25 cellular contexts compared by ENCODE assay signal in the genomic region with DNA sequence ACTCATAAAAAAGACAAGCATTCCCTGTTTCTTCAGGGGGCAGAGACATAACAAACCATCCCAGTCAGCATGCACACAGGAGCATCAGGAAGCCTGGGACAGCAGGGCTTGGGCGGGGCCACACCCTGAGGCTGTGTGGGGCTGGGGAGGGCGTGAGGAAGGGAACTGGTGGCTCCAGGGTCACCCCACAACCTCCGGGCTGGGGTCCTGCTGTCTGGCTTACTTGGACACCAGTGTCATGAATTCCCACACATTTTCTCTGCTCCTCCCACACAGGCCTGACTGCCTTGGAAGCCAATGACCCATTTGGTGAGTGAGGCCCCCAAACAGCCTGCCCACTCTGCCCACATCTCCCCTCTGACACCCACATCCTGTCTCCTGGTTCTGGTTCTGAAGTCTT. TPM values are rescaled to one million over a fixed set of nuclear protein-coding genes. Genes with fewer than 3 reads are reported as not detected.
"Had no signal": no experiment of that assay in that cellular context is flagged by ENCODE, and none has a peak within 500 bp of the region (broad histone marks: within the 10 kb centered on the region; RNA-seq: fewer than 3 reads in every experiment).

No MANE protein-coding gene starts in this region.

- H3K4me3 Mint-ChIP-seq: activated B cell treated with CpG ODN at 0.5 μM for 24 hours; activated CD4-positive, alpha-beta memory T cell treated with anti-CD3 and anti-CD28 coated beads for 36 hours; activated naive CD4-positive, alpha-beta T cell treated with anti-CD3 and anti-CD28 coated beads, Interleukin-2, amount 50 U/mL, for 24 hours; activated T-helper 1 cell treated with anti-CD3 and anti-CD28 coated beads, Interleukin-12 subunit alpha, Interleukin-12 subunit beta, Interleukin-2, Interleukin-4 antibody, amounts not matched to agents 30 ng/mL and 10 ng/mL and 1 ng/mL, durations not matched to agents 14 hours and 24 hours and 36 hours; naive thymus-derived CD8-positive, alpha-beta T cell; T-helper 1 cell treated with Interleukin-12 subunit alpha and Interleukin-12 subunit beta and Interleukin-4 antibody, amounts not matched to agents 30 μg/mL and 1 μg/mL, for 36 hours had no signal

- H3K27ac ChIP-seq: adrenal gland, breast epithelium, ovary, psoas muscle, right atrium auricular region, tibial nerve had no signal

- H3K9me3 Mint-ChIP-seq: activated B cell treated with CpG ODN at 0.5 μM for 24 hours; activated CD4-positive, alpha-beta memory T cell treated with anti-CD3 and anti-CD28 coated beads for 36 hours; activated naive CD4-positive, alpha-beta T cell treated with anti-CD3 and anti-CD28 coated beads, Interleukin-2, amount 50 U/mL, for 24 hours; activated T-helper 1 cell treated with anti-CD3 and anti-CD28 coated beads, Interleukin-12 subunit alpha, Interleukin-12 subunit beta, Interleukin-2, Interleukin-4 antibody, amounts not matched to agents 30 ng/mL and 10 ng/mL and 1 ng/mL, durations not matched to agents 14 hours and 24 hours and 36 hours; naive thymus-derived CD8-positive, alpha-beta T cell; T-helper 1 cell treated with Interleukin-12 subunit alpha and Interleukin-12 subunit beta and Interleukin-4 antibody, amounts not matched to agents 30 μg/mL and 1 μg/mL, for 36 hours had no signal

- ATAC-seq: heart right ventricle; naive thymus-derived CD8-positive, alpha-beta T cell; psoas muscle had no signal

- H3K27me3 Mint-ChIP-seq: activated B cell treated with CpG ODN at 0.5 μM for 24 hours; activated CD4-positive, alpha-beta memory T cell treated with anti-CD3 and anti-CD28 coated beads for 36 hours; activated naive CD4-positive, alpha-beta T cell treated with anti-CD3 and anti-CD28 coated beads, Interleukin-2, amount 50 U/mL, for 24 hours; naive thymus-derived CD8-positive, alpha-beta T cell had no signal

- H3K9me3 ChIP-seq: adrenal gland, breast epithelium, heart right ventricle, ovary, psoas muscle, right atrium auricular region, tibial nerve had no signal

- H3K36me3 ChIP-seq: adrenal gland, breast epithelium, heart right ventricle, ovary, right atrium auricular region, tibial nerve had no signal

- H3K27ac Mint-ChIP-seq: activated B cell treated with CpG ODN at 0.5 μM for 24 hours; activated CD4-positive, alpha-beta memory T cell treated with anti-CD3 and anti-CD28 coated beads for 36 hours; activated naive CD4-positive, alpha-beta T cell treated with anti-CD3 and anti-CD28 coated beads, Interleukin-2, amount 50 U/mL, for 24 hours; activated T-helper 1 cell treated with anti-CD3 and anti-CD28 coated beads, Interleukin-12 subunit alpha, Interleukin-12 subunit beta, Interleukin-2, Interleukin-4 antibody, amounts not matched to agents 30 ng/mL and 10 ng/mL and 1 ng/mL, durations not matched to agents 14 hours and 24 hours and 36 hours; T-helper 1 cell treated with Interleukin-12 subunit alpha and Interleukin-12 subunit beta and Interleukin-4 antibody, amounts not matched to agents 30 μg/mL and 1 μg/mL, for 36 hours had no signal

- H3K4me1 ChIP-seq: adrenal gland, breast epithelium, psoas muscle, right atrium auricular region had no signal

- DNase-seq: activated B cell treated with CpG ODN at 0.5 μM for 24 hours; activated CD4-positive, alpha-beta memory T cell treated with anti-CD3 and anti-CD28 coated beads for 36 hours; activated CD4-positive, alpha-beta T cell treated with anti-CD3 and anti-CD28 coated beads for 48 hours; activated gamma-delta T cell treated with Interleukin-2 at 50 U/mL for 16 hours; adrenal gland; effector CD4-positive, alpha-beta T cell; erythroblast; foreskin fibroblast; heart right ventricle; islet precursor cell; ovary; psoas muscle; stimulated activated CD4-positive, alpha-beta T cell treated with anti-CD3 and anti-CD28 coated beads, Interleukin-12 subunit alpha, Interleukin-12 subunit beta, amount 100 ng/mL, for 4 hours; stimulated activated CD4-positive, alpha-beta T cell treated with anti-CD3 and anti-CD28 coated beads, Interleukin-1b, Interleukin-23, amount 100 ng/mL, for 48 hours; stimulated activated naive CD4-positive, alpha-beta T cell had no signal

- H3K36me3 Mint-ChIP-seq: activated CD4-positive, alpha-beta memory T cell treated with anti-CD3 and anti-CD28 coated beads for 36 hours; activated naive CD4-positive, alpha-beta T cell treated with anti-CD3 and anti-CD28 coated beads, Interleukin-2, amount 50 U/mL, for 24 hours; naive thymus-derived CD8-positive, alpha-beta T cell had no signal

- H3K4me1 Mint-ChIP-seq: activated B cell treated with CpG ODN at 0.5 μM for 24 hours; activated naive CD4-positive, alpha-beta T cell treated with anti-CD3 and anti-CD28 coated beads, Interleukin-2, amount 50 U/mL, for 24 hours had no signal

- H3K4me3 ChIP-seq: adrenal gland, breast epithelium, heart right ventricle, ovary, psoas muscle, right atrium auricular region, tibial nerve had no signal

- H3K27me3 ChIP-seq: adrenal gland, breast epithelium, heart right ventricle, ovary, right atrium auricular region, tibial nerve had no signal

RNA-seq across cellular contexts. Expression of a gene that starts 2.8 kb away (rescaled TPM):
- total RNA-seq: activated B cell treated with CpG ODN at 0.5 μM for 24 hours; activated CD4-positive, alpha-beta memory T cell treated with anti-CD3 and anti-CD28 coated beads for 36 hours; breast epithelium; fibroblast of lung; lung microvascular endothelial cell; naive thymus-derived CD8-positive, alpha-beta T cell; ovary; right atrium auricular region; tibial nerve had no signal
- polyA plus RNA-seq: adrenal gland; fibroblast of lung; heart right ventricle; naive thymus-derived CD8-positive, alpha-beta T cell; ovary; urinary bladder had no signal
